Comparison of ENCODE assay signal across 7 cellular contexts in the genomic region with DNA sequence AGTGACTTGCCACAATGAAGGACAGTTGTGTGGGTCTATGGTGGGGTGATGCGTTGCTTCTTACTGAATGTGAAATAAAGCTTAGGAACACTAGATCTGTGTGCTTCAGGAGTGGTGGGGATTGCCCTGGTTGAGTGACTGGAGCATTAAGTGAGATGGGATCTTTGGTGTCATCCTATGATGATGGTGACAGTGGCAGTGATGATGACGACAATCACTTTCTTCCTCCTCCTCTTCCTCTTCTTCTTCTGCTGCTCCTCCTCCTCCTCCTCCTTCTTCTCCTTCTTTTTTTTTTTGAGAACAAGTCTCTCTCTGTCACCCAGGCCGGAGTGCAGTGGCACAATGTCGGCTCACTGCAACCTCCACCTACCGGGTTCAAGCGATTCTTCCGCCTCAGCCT.
"Had no signal": no experiment of that assay in that cellular context is flagged by ENCODE, and none has a peak within 500 bp of the region (broad histone marks: within the 10 kb centered on the region; RNA-seq: fewer than 3 reads in every experiment).

No MANE protein-coding gene starts in this region.

- H3K4me2 ChIP-seq: GM23338 had no signal

- H2AFZ ChIP-seq: GM23338 had no signal

- DNase-seq: H9, HCEC 1CT, HFFc6, IMR-90 had no signal

- H3K4me3 Mint-ChIP-seq: GM23338, H9, HFFc6 had no signal

- H3K27ac Mint-ChIP-seq: GM23338, H9, HFFc6 had no signal

- H3K27ac ChIP-seq: HL-60 had no signal

- H3K4me3 ChIP-seq: GM23338, K562 had no signal

- ATAC-seq: GM23338, K562 had no signal
